In genomic region chr15:70794596-70795310, GRCh38 we compare ENCODE assay signal across 12 cellular contexts. TPM values are rescaled to one million over a fixed set of nuclear protein-coding genes. Genes with fewer than 3 reads are reported as not detected.
DNase-seq lines count a peak whose midpoint lies in the region; ATAC-seq and TF ChIP-seq lines count a peak whose summit lies in the region.
"Had no signal": no experiment of that assay in that cellular context is flagged by ENCODE, and none has a peak within 500 bp of the region (broad histone marks: within the 10 kb centered on the region; RNA-seq: fewer than 3 reads in every experiment).

No MANE protein-coding gene starts in this region.

- H3K4me3 Mint-ChIP-seq in activated T-helper 1 cell treated with anti-CD3 and anti-CD28 coated beads, Interleukin-12 subunit alpha, Interleukin-12 subunit beta, Interleukin-2, Interleukin-4 antibody, amounts not matched to agents 30 ng/mL and 10 ng/mL and 1 ng/mL, durations not matched to agents 14 hours and 24 hours and 36 hours, result no peak overlapping the region

- no peak overlapping the region for H3K27ac Mint-ChIP-seq in activated T-helper 1 cell treated with anti-CD3 and anti-CD28 coated beads, Interleukin-12 subunit alpha, Interleukin-12 subunit beta, Interleukin-2, Interleukin-4 antibody, amounts not matched to agents 30 ng/mL and 10 ng/mL and 1 ng/mL, durations not matched to agents 14 hours and 24 hours and 36 hours

- intact Hi-C loops in activated T-helper 1 cell treated with anti-CD3 and anti-CD28 coated beads, Interleukin-12 subunit alpha, Interleukin-12 subunit beta, Interleukin-2, Interleukin-4 antibody, amounts not matched to agents 30 ng/mL and 10 ng/mL and 1 ng/mL, durations not matched to agents 14 hours and 24 hours and 36 hours (cut with micrococcal nuclease), result no loop called here

- H3K9me3 Mint-ChIP-seq in activated T-helper 1 cell treated with anti-CD3 and anti-CD28 coated beads, Interleukin-12 subunit alpha, Interleukin-12 subunit beta, Interleukin-2, Interleukin-4 antibody, amounts not matched to agents 30 ng/mL and 10 ng/mL and 1 ng/mL, durations not matched to agents 14 hours and 24 hours and 36 hours, result no peaks in the 10 kb centered on the region

- H3K36me3 Mint-ChIP-seq in activated T-helper 1 cell treated with anti-CD3 and anti-CD28 coated beads, Interleukin-12 subunit alpha, Interleukin-12 subunit beta, Interleukin-2, Interleukin-4 antibody, amounts not matched to agents 30 ng/mL and 10 ng/mL and 1 ng/mL, durations not matched to agents 14 hours and 24 hours and 36 hours (ENCODE audit: low read depth), result no peaks in the 10 kb centered on the region

- peaks cover 2% of the 10 kb centered on the region for H3K27me3 Mint-ChIP-seq in activated T-helper 1 cell treated with anti-CD3 and anti-CD28 coated beads, Interleukin-12 subunit alpha, Interleukin-12 subunit beta, Interleukin-2, Interleukin-4 antibody, amounts not matched to agents 30 ng/mL and 10 ng/mL and 1 ng/mL, durations not matched to agents 14 hours and 24 hours and 36 hours (ENCODE audit: insufficient read depth)

- H3K4me3 ChIP-seq in fibroblast of the aortic adventitia (ENCODE audit: low read depth, low read length) (peak overlapping the region; percentile 33), skeletal muscle cell (ENCODE audit: low read depth, low read length) (peak overlapping the region; percentile 8)
- H3K4me3 ChIP-seq: lung had no signal

- ATAC-seq in SK-N-SH treated with all-trans-retinoic acid at 6 μM for 48 hours (peak; percentile 57), HG03196 (IDR thresholded peaks at IDR 0.05; ENCODE audit: unreplicated experiment) (no peak), GM19463 (IDR thresholded peaks at IDR 0.05; ENCODE audit: unreplicated experiment) (no peak)

- DNase-seq in EH (ENCODE audit: low read depth) (peak; percentile 51), fibroblast of the aortic adventitia (ENCODE audit: low read depth) (peak; percentile 26), skeletal muscle cell (ENCODE audit: low read depth) (peak; percentile 83), amniotic stem cell (lab: John Stamatoyannopoulos, UW) (no peak)
- DNase-seq in activated T-helper 1 cell treated with anti-CD3 and anti-CD28 coated beads, Interleukin-12 subunit alpha, Interleukin-12 subunit beta, Interleukin-2, Interleukin-4 antibody, amounts not matched to agents 30 ng/mL and 10 ng/mL and 1 ng/mL, durations not matched to agents 14 hours and 24 hours and 36 hours (ENCODE audit: low spot score), result no peak
- DNase-seq: NCI-H1417; NK-92 treated with Interleukin-12 subunit alpha and Interleukin-12 subunit beta, amount 100 ng/mL, for 24 hours had no signal

- no peak for TF ChIP-seq CTCF in fibroblast of the aortic adventitia (IDR thresholded peaks at IDR 0.05; ENCODE audit: insufficient read depth, low read length)

- H3K4me1 Mint-ChIP-seq in activated T-helper 1 cell treated with anti-CD3 and anti-CD28 coated beads, Interleukin-12 subunit alpha, Interleukin-12 subunit beta, Interleukin-2, Interleukin-4 antibody, amounts not matched to agents 30 ng/mL and 10 ng/mL and 1 ng/mL, durations not matched to agents 14 hours and 24 hours and 36 hours (ENCODE audit: low read depth), result no peaks in the 10 kb centered on the region

TF ChIP-seq in SK-N-SH treated with all-trans-retinoic acid at 6 μM for 48 hours, 23 proteins besides CTCF, POLR2A, EP300 and RAD21:
- TF ChIP-seq SNAI2 (CRISPR knock-in tag; IDR thresholded peaks at IDR 0.05) (no peak), ZFP3 (CRISPR knock-in tag; IDR thresholded peaks at IDR 0.05) (no peak), GLIS3 (CRISPR knock-in tag; IDR thresholded peaks at IDR 0.05) (no peak), ZNF565 (CRISPR knock-in tag; conservative IDR thresholded peaks at IDR 0.05; ENCODE audit: low read depth) (no peak), ESRRG (CRISPR knock-in tag; IDR thresholded peaks at IDR 0.05) (no peak), PPARA (CRISPR knock-in tag; IDR thresholded peaks at IDR 0.05; ENCODE audit: borderline replicate concordance) (no peak), ISL1 (CRISPR knock-in tag; IDR thresholded peaks at IDR 0.05) (no peak), CSRNP3 (CRISPR knock-in tag; IDR thresholded peaks at IDR 0.05) (no peak), CSDC2 (CRISPR knock-in tag; IDR thresholded peaks at IDR 0.05) (no peak), ZNF8 (CRISPR knock-in tag; IDR thresholded peaks at IDR 0.05) (no peak), TSHZ2 (CRISPR knock-in tag; IDR thresholded peaks at IDR 0.05) (no peak), ZFP30 (CRISPR knock-in tag; IDR thresholded peaks at IDR 0.05) (no peak), BACH2 (CRISPR knock-in tag; IDR thresholded peaks at IDR 0.05; ENCODE audit: borderline replicate concordance) (no peak), RARB (CRISPR knock-in tag; IDR thresholded peaks at IDR 0.05) (no peak), OSR1 (CRISPR knock-in tag; IDR thresholded peaks at IDR 0.05) (no peak), CREB5 (CRISPR knock-in tag; IDR thresholded peaks at IDR 0.05; ENCODE audit: low read depth) (no peak)

RNA-seq across cellular contexts. Expression of gene UACA, which starts 31.4 kb away (rescaled TPM):
- 106 and 149 TPM in 2 replicates for total RNA-seq in fibroblast of the aortic adventitia (ENCODE audit: low replicate concordance)
- 0.57 and 1.2 TPM in 2 replicates for total RNA-seq in activated T-helper 1 cell treated with anti-CD3 and anti-CD28 coated beads, Interleukin-12 subunit alpha, Interleukin-12 subunit beta, Interleukin-2, Interleukin-4 antibody, amounts not matched to agents 30 ng/mL and 10 ng/mL and 1 ng/mL, durations not matched to agents 14 hours and 24 hours and 36 hours

RNA-seq across cellular contexts. Expression of gene LARP6, which starts 59.2 kb away (rescaled TPM):
- total RNA-seq in fibroblast of the aortic adventitia (ENCODE audit: low replicate concordance), result 55.9 and 68.1 TPM in 2 replicates
- total RNA-seq in activated T-helper 1 cell treated with anti-CD3 and anti-CD28 coated beads, Interleukin-12 subunit alpha, Interleukin-12 subunit beta, Interleukin-2, Interleukin-4 antibody, amounts not matched to agents 30 ng/mL and 10 ng/mL and 1 ng/mL, durations not matched to agents 14 hours and 24 hours and 36 hours, result 0.44 TPM in 1 of 2 replicates, not detected in the other
- total RNA-seq: T-helper 1 cell treated with Interleukin-12 subunit alpha and Interleukin-12 subunit beta and Interleukin-4 antibody, amounts not matched to agents 30 ng/mL and 1 ng/mL, for 36 hours had no signal

Comparison
In these comparisons a context has a peak if more than half of its experiments do, and no peak if none do; other contexts are left out.
1. DNase-seq: peak in EH (single experiment), fibroblast of the aortic adventitia (single experiment) and skeletal muscle cell (single experiment); none in amniotic stem cell (single experiment) and activated T-helper 1 cell treated with anti-CD3 and anti-CD28 coated beads, Interleukin-12 subunit alpha, Interleukin-12 subunit beta, Interleukin-2, Interleukin-4 antibody, amounts not matched to agents 30 ng/mL and 10 ng/mL and 1 ng/mL, durations not matched to agents 14 hours and 24 hours and 36 hours (single experiment).
2. RNA of gene UACA, which starts 31.4 kb away (total RNA-seq): 106 to 149 TPM in fibroblast of the aortic adventitia; 0.57 to 1.2 TPM in activated T-helper 1 cell treated with anti-CD3 and anti-CD28 coated beads, Interleukin-12 subunit alpha, Interleukin-12 subunit beta, Interleukin-2, Interleukin-4 antibody, amounts not matched to agents 30 ng/mL and 10 ng/mL and 1 ng/mL, durations not matched to agents 14 hours and 24 hours and 36 hours; every median in the first group is over 10 times any median in the second.
3. RNA of gene LARP6, which starts 59.2 kb away (total RNA-seq): 55.9 to 68.1 TPM in fibroblast of the aortic adventitia; 0.44 TPM in activated T-helper 1 cell treated with anti-CD3 and anti-CD28 coated beads, Interleukin-12 subunit alpha, Interleukin-12 subunit beta, Interleukin-2, Interleukin-4 antibody, amounts not matched to agents 30 ng/mL and 10 ng/mL and 1 ng/mL, durations not matched to agents 14 hours and 24 hours and 36 hours; every median in the first group is over 10 times any median in the second.